1 cellular context compared by ENCODE assay signal in genomic region chr3:156814295-156814694, GRCh38.
TF ChIP-seq lines count a peak whose summit lies in the region.

No MANE protein-coding gene starts in this region.

TF ChIP-seq in IMR-90, 13 proteins besides CTCF, POLR2A, EP300 and RAD21 (continued from another document):
- TF ChIP-seq MAFK (IDR thresholded peaks at IDR 0.05; ENCODE audit: low read depth, low read length) (no peak), MXI1 (IDR thresholded peaks at IDR 0.05; ENCODE audit: borderline replicate concordance, low read depth, low read length) (no peak), CEBPB (IDR thresholded peaks at IDR 0.05; ENCODE audit: low read depth, low read length) (no peak), SMC3 (IDR thresholded peaks at IDR 0.05; ENCODE audit: low read depth, low read length) (no peak), MAZ (IDR thresholded peaks at IDR 0.05; ENCODE audit: borderline replicate concordance, low read depth, low read length) (no peak), CHD1 (IDR thresholded peaks at IDR 0.05; ENCODE audit: low read depth, low read length) (no peak), RFX5 (IDR thresholded peaks at IDR 0.05; ENCODE audit: low read depth, low read length) (no peak), RCOR1 (IDR thresholded peaks at IDR 0.05; ENCODE audit: insufficient replicate concordance, low read length) (no peak), FOS (IDR thresholded peaks at IDR 0.05; ENCODE audit: low read depth, low read length) (no peak), USF2 (IDR thresholded peaks at IDR 0.05; ENCODE audit: low read depth, low read length) (no peak)
TF ChIP-seq in IMR-90: peak in this region for 0.
